14 cellular contexts compared by ENCODE assay signal in the genomic region with DNA sequence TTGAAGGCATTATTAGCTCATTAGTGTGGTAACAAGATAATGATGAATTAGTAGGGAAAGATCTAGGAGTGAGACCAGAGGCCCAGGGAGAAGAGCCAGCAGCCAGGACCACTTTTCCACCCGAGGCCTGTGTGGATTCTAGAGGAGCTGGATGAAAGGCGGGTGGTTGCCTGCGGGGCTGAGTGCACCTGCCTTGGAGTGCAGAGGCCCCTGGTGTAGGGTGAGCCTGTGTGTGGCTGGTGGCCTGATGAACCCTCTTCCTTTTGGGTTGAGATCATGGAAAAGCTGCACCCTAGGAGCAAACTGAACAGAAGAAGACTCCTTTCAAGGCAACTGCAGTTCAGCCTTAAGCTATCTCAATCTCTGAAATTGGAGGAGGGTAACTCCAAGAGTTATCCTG. TPM values are rescaled to one million over a fixed set of nuclear protein-coding genes. Genes with fewer than 3 reads are reported as not detected.
A peak's percentile ranks its signal among the peaks of the same experiment; 100 is the strongest.
DNase-seq lines count a peak whose midpoint lies in the region; ATAC-seq, FAIRE-seq and TF ChIP-seq lines count a peak whose summit lies in the region.
"Had no signal": no experiment of that assay in that cellular context is flagged by ENCODE, and none has a peak within 500 bp of the region (broad histone marks: within the 10 kb centered on the region; RNA-seq: fewer than 3 reads in every experiment).

No MANE protein-coding gene starts in this region.

- BruUV-seq in Calu3 (replicated peaks; lab: Mats Ljungman, UMichigan), result no TSS peak

- TF ChIP-seq POLR2A in GM12892 (IDR thresholded peaks at IDR 0.05; ENCODE audit: low read depth, low read length), result no peak

- H3K4me3 Mint-ChIP-seq in Calu3 (ENCODE audit: low read depth, unreplicated experiment), result no peak overlapping the region
- H3K4me3 Mint-ChIP-seq in CD8-positive, alpha-beta memory T cell, result no peak overlapping the region
- H3K4me3 Mint-ChIP-seq: CD4-positive, CD25-positive, alpha-beta regulatory T cell; IgD-negative memory B cell had no signal

- POLR2A ChIA-PET in HEK293 (lab: Yijun Ruan, JAX), result no interaction called here
- POLR2A ChIA-PET in CD8-positive, alpha-beta memory T cell (lab: Charles Lee), result no interaction called here

- intact Hi-C loops in Calu3 (cut with micrococcal nuclease; ENCODE audit: unreplicated experiment), result no loop called here
- intact Hi-C loops in right cardiac atrium (cut with DNase I), result no loop called here
- intact Hi-C loops in tibial artery (cut with DNase I; ENCODE audit: low total_unique reads), result no loop called here

- H3K4me1 Mint-ChIP-seq in Calu3 (ENCODE audit: low read depth, unreplicated experiment), result no peaks in the 10 kb centered on the region
- H3K4me1 Mint-ChIP-seq in CD8-positive, alpha-beta memory T cell, result no peaks in the 10 kb centered on the region
- H3K4me1 Mint-ChIP-seq: CD4-positive, CD25-positive, alpha-beta regulatory T cell; IgD-negative memory B cell had no signal

- DNase-seq in Calu3 (peak; percentile 17), right cardiac atrium (no peak), GM12892 (ENCODE audit: insufficient read length) (no peak), tibial artery (no peak)
- no peak for DNase-seq in CD8-positive, alpha-beta memory T cell
- DNase-seq: CD4-positive, CD25-positive, alpha-beta regulatory T cell; NCI-H446 treated with DMSO at 0.1 percent for 48 hours had no signal

- no peak overlapping the region for H3K27ac Mint-ChIP-seq in Calu3 (ENCODE audit: unreplicated experiment)
- H3K27ac Mint-ChIP-seq in CD8-positive, alpha-beta memory T cell, result no peak overlapping the region
- H3K27ac Mint-ChIP-seq: CD4-positive, CD25-positive, alpha-beta regulatory T cell had no signal

- CTCF ChIA-PET in Calu3 (lab: Charles Lee) (interaction anchor here (0.6 to 1.5 kb wide), 3 partner anchors 62 to 797 kb away, joined by 3 to 8 read pairs (median 5); no protein-coding TSS in a partner anchor), HEK293 (lab: Yijun Ruan, JAX) (interaction anchor here (0.5 to 18.1 kb wide), 7 partner anchors 8 to 777 kb away, joined by 3 to 556 read pairs (median 3); partner anchors contain the start of gene KCNJ5)
- CTCF ChIA-PET in CD8-positive, alpha-beta memory T cell (lab: Charles Lee), result interaction anchor here (0.6 to 2.8 kb wide), 3 partner anchors 8 to 64 kb away, joined by 3 to 14 read pairs (median 5); no protein-coding TSS in a partner anchor

- ATAC-seq in right cardiac atrium (peak; percentile 44 to 48), HG02763 (IDR thresholded peaks at IDR 0.05; ENCODE audit: unreplicated experiment) (no peak)

- TF ChIP-seq CTCF in Calu3 (IDR thresholded peaks at IDR 0.05; ENCODE audit: unreplicated experiment), result no peak
- peak; percentile 24; the same call in 1 of the 2 replicates for TF ChIP-seq CTCF in HEK293 (tag by site-specific recombination; IDR thresholded peaks at IDR 0.05)
- 0 out of 2 replicates have a peak, but pooled peaks have one; percentile 13 for TF ChIP-seq CTCF in VCaP (conservative IDR thresholded peaks at IDR 0.05)
- TF ChIP-seq CTCF in tibial artery (IDR thresholded peaks at IDR 0.05), result peak in 1 of 2 experiments; percentile 24

- WGBS in right cardiac atrium, result 61% methylated on average over 3 of the region's 3 CpGs

- H3K27me3 Mint-ChIP-seq in Calu3 (ENCODE audit: unreplicated experiment), result no peaks in the 10 kb centered on the region
- H3K27me3 Mint-ChIP-seq in CD8-positive, alpha-beta memory T cell, result peaks cover 7 to 29% of the 10 kb centered on the region in 2 donors

- H3K9me3 Mint-ChIP-seq in Calu3 (ENCODE audit: low read depth, unreplicated experiment), result no peaks in the 10 kb centered on the region
- H3K9me3 Mint-ChIP-seq in CD8-positive, alpha-beta memory T cell, result no peaks in the 10 kb centered on the region
- H3K9me3 Mint-ChIP-seq: CD4-positive, CD25-positive, alpha-beta regulatory T cell; IgD-negative memory B cell had no signal

- H3K27ac ChIP-seq in HEK293 (ENCODE audit: extremely low read depth, low read depth, low read length), result no peak overlapping the region
- H3K27ac ChIP-seq in VCaP, result no peak overlapping the region
- H3K27ac ChIP-seq in right cardiac atrium (ENCODE audit: low read length), result no peak overlapping the region
- H3K27ac ChIP-seq in CD8-positive, alpha-beta memory T cell (ENCODE audit: low read depth, low read length), result no peak overlapping the region
- H3K27ac ChIP-seq in tibial artery, result no peak overlapping the region
- H3K27ac ChIP-seq: epithelial cell of prostate had no signal

- FAIRE-seq in GM12892 (lab: Jason Lieb, UNC), result no peak
- FAIRE-seq: islet of Langerhans had no signal

- no peak overlapping the region for H3K4me3 ChIP-seq in HEK293 (ENCODE audit: low read depth, low read length)
- H3K4me3 ChIP-seq in right cardiac atrium (ENCODE audit: low read length), result no peak overlapping the region
- H3K4me3 ChIP-seq in CD8-positive, alpha-beta memory T cell (ENCODE audit: low read length), result no peak overlapping the region
- no peak overlapping the region for H3K4me3 ChIP-seq in tibial artery

- H3K36me3 ChIP-seq in HEK293 (ENCODE audit: control insufficient read depth in 2 of 2, insufficient read depth in 1 of 2, low read length in 2 of 2) (no peaks in the 10 kb centered on the region), tibial artery (no peaks in the 10 kb centered on the region)
- H3K36me3 ChIP-seq in CD8-positive, alpha-beta memory T cell (ENCODE audit: insufficient read depth, low read length), result no peaks in the 10 kb centered on the region

- H3K36me3 Mint-ChIP-seq in Calu3 (ENCODE audit: insufficient read depth, unreplicated experiment), result peaks cover 11% of the 10 kb centered on the region
- H3K36me3 Mint-ChIP-seq in CD8-positive, alpha-beta memory T cell, result no peaks in the 10 kb centered on the region
- H3K36me3 Mint-ChIP-seq: CD4-positive, CD25-positive, alpha-beta regulatory T cell; IgD-negative memory B cell had no signal

- H3K9me3 ChIP-seq in HEK293 (ENCODE audit: control insufficient read depth, insufficient read depth, low read depth, low read length) (no peaks in the 10 kb centered on the region), right cardiac atrium (ENCODE audit: control insufficient read depth, low read length) (no peaks in the 10 kb centered on the region), tibial artery (no peaks in the 10 kb centered on the region)
- H3K9me3 ChIP-seq in CD8-positive, alpha-beta memory T cell (ENCODE audit: low read length), result no peaks in the 10 kb centered on the region

- no peaks in the 10 kb centered on the region for H3K27me3 ChIP-seq in right cardiac atrium (ENCODE audit: control insufficient read depth, insufficient read depth)
- H3K27me3 ChIP-seq in CD8-positive, alpha-beta memory T cell (ENCODE audit: insufficient read depth, low read length, poor library complexity, severe bottlenecking), result no peaks in the 10 kb centered on the region
- H3K27me3 ChIP-seq in tibial artery, result peaks cover 0 to 4% of the 10 kb centered on the region in 2 donors

- no peaks in the 10 kb centered on the region for H3K4me1 ChIP-seq in HEK293 (ENCODE audit: control insufficient read depth, insufficient read depth, low read length)
- H3K4me1 ChIP-seq in right cardiac atrium (ENCODE audit: control insufficient read depth, insufficient read depth, low read length), result no peaks in the 10 kb centered on the region
- H3K4me1 ChIP-seq in CD8-positive, alpha-beta memory T cell (ENCODE audit: insufficient read depth, low read length), result no peaks in the 10 kb centered on the region
- H3K4me1 ChIP-seq in tibial artery, result no peaks in the 10 kb centered on the region

TF ChIP-seq in HEK293, 187 proteins besides CTCF, POLR2A, EP300 and RAD21:
- TF ChIP-seq SETDB1 (IDR thresholded peaks at IDR 0.05; ENCODE audit: insufficient read length, low read length) (no peak), ZNF768 (tag by site-specific recombination; IDR thresholded peaks at IDR 0.05) (no peak), ZNF623 (tag by site-specific recombination; IDR thresholded peaks at IDR 0.05) (no peak), ZNF146 (tag by site-specific recombination; IDR thresholded peaks at IDR 0.05) (no peak), WT1 (tag by site-specific recombination; IDR thresholded peaks at IDR 0.05) (no peak), ZBTB48 (tag by site-specific recombination; IDR thresholded peaks at IDR 0.05) (no peak)

RNA-seq across cellular contexts. Expression of gene TP53AIP1, which starts 5.9 kb away (rescaled TPM):
- total RNA-seq in Calu3 (2022) (0.61 and 0.78 TPM in 2 replicates), right cardiac atrium (not detected)
- polyA plus RNA-seq in right cardiac atrium, result 0.05 TPM
- polyA plus RNA-seq in GM12892 (2012; ENCODE audit: missing spikeins), result not detected
- total RNA-seq in CD8-positive, alpha-beta memory T cell, result not detected
- polyA plus RNA-seq in CD8-positive, alpha-beta memory T cell, result not detected
- total RNA-seq: activated CD8-positive, alpha-beta memory T cell treated with anti-CD3 and anti-CD28 coated beads for 36 hours; CD4-positive, CD25-positive, alpha-beta regulatory T cell had no signal
- polyA plus RNA-seq: CD4-positive, CD25-positive, alpha-beta regulatory T cell; IgD-negative memory B cell had no signal

RNA-seq across cellular contexts. Expression of gene KCNJ5, which starts 57.4 kb away (rescaled TPM):
- total RNA-seq in Calu3 (2022) (not detected in 2 replicates), right cardiac atrium (10 to 100 TPM in 3 of 4 donors, 1 to 10 TPM in 1; 9.3 to 30.0 (median 24.0) TPM)
- 15.8 TPM for polyA plus RNA-seq in right cardiac atrium
- polyA plus RNA-seq in GM12892 (2012; ENCODE audit: missing spikeins), result not detected
- total RNA-seq in CD8-positive, alpha-beta memory T cell, result under 1 TPM in 1 of 2 experiments, not detected in 1; 0.04 TPM
- polyA plus RNA-seq in CD8-positive, alpha-beta memory T cell, result not detected
- total RNA-seq: activated CD8-positive, alpha-beta memory T cell treated with anti-CD3 and anti-CD28 coated beads for 36 hours; CD4-positive, CD25-positive, alpha-beta regulatory T cell had no signal
- polyA plus RNA-seq: CD4-positive, CD25-positive, alpha-beta regulatory T cell; IgD-negative memory B cell had no signal

Comparison
In these comparisons a context has a peak if more than half of its experiments do, and no peak if none do; other contexts are left out.
1. RNA of gene KCNJ5, which starts 57.4 kb away (total RNA-seq): 9.3 to 30.0 TPM in right cardiac atrium; 0.04 TPM in CD8-positive, alpha-beta memory T cell and not detected in Calu3; every median in the first group is over 4 times any median in the second.